ENCODE assay signal across 8 cellular contexts in genomic region chr16:5071681-5072333, GRCh38. TPM values are rescaled to one million over a fixed set of nuclear protein-coding genes. Genes with fewer than 3 reads are reported as not detected.
A peak's percentile ranks its signal among the peaks of the same experiment; 100 is the strongest.
DNase-seq lines count a peak whose midpoint lies in the region; ATAC-seq and TF ChIP-seq lines count a peak whose summit lies in the region.

ALG1 (plus strand) TSS chr16:5071843; CDS start chr16:5071850, 7 bp downstream.

- H3K27ac ChIP-seq in VCaP = peak within 1 kb of the TSS; percentile 71
- H3K27ac ChIP-seq in smooth muscle cell (ENCODE audit: low read depth) = peak within 1 kb of the TSS; percentile 54

- H3F3A ChIP-seq in smooth muscle cell (ENCODE audit: low read depth) = peaks cover 4% of the 10 kb centered on the region

- H3K79me2 ChIP-seq in smooth muscle cell (ENCODE audit: low read depth) = peaks cover 4% of the 10 kb centered on the region

- H3K4me2 ChIP-seq in smooth muscle cell = peak within 1 kb of the TSS; percentile 92

- peaks cover 3% of the 10 kb centered on the region for H3K4me1 ChIP-seq in smooth muscle cell (ENCODE audit: low read depth)

- H4K20me1 ChIP-seq in smooth muscle cell (ENCODE audit: low read depth) = peaks cover 8% of the 10 kb centered on the region

- H3K9ac ChIP-seq in smooth muscle cell (ENCODE audit: low read depth) = peak within 1 kb of the TSS; percentile 83

- WGBS in smooth muscle cell (ENCODE audit: low lambda C conversion rate) = under 1% methylated on average over 51 of the region's 53 CpGs

- ATAC-seq in GM18520 (IDR thresholded peaks at IDR 0.05; ENCODE audit: unreplicated experiment) = peak; percentile 59
- ATAC-seq in HG03060 (IDR thresholded peaks at IDR 0.05; ENCODE audit: low read depth, unreplicated experiment) = peak; percentile 75

- no peaks in the 10 kb centered on the region for H3K27me3 ChIP-seq in smooth muscle cell (ENCODE audit: low read depth)

- H3K4me3 ChIP-seq in smooth muscle cell = peak within 1 kb of the TSS; percentile 72

- DNase-seq in A172 (ENCODE audit: low spot score) (peak; percentile 77), NCI-H2171 treated with DMSO at 0.1 percent for 48 hours (lab: John Stamatoyannopoulos, UW) (peak; percentile 82), T47D (ENCODE audit: low read depth in 1 of 2, low spot score in 1 of 2) (peak; percentile 79 to 86), iPS-NIHi11 (ENCODE audit: low spot score) (peak; percentile 97), smooth muscle cell (lab: John Stamatoyannopoulos, UW; ENCODE audit: unreplicated experiment) (peak; percentile 69)

- TF ChIP-seq CTCF in VCaP (conservative IDR thresholded peaks at IDR 0.05) (no peak), smooth muscle cell (IDR thresholded peaks at IDR 0.05; ENCODE audit: borderline replicate concordance, insufficient read depth, poor library complexity, severe bottlenecking) (no peak)

- H2AFZ ChIP-seq in smooth muscle cell (ENCODE audit: low read depth) = peak within 1 kb of the TSS; percentile 96

- H3K36me3 ChIP-seq in smooth muscle cell (ENCODE audit: low read depth) = no peaks in the 10 kb centered on the region

- in situ Hi-C loops in T47D (cut with HindIII; ENCODE audit: low pct_unique_long_range_greater_than_20kb, low sequenced_read_pairs) = no loop called here

- H3K9me3 ChIP-seq in smooth muscle cell (replicated peaks; ENCODE audit: low read depth) = no peaks in the 10 kb centered on the region

RNA-seq across cellular contexts. Expression of gene ALG1, which starts in this region (rescaled TPM):
- 39.2 and 48.8 TPM in 2 replicates for total RNA-seq in A172 (2014; rRNA removed; shearing (Covaris generic))
- 22.2 and 22.6 TPM in 2 replicates for total RNA-seq in smooth muscle cell
- 30.4 and 32.9 TPM in 2 replicates for polyA plus RNA-seq in smooth muscle cell

Comparison
In these comparisons a context has a peak if more than half of its experiments do, and no peak if none do; other contexts are left out.
1. Peak in every context shown above with its lines: DNase-seq, ATAC-seq, H3K4me3 ChIP-seq and H3K27ac ChIP-seq.